In genomic region chr10:114075093-114075492, GRCh38 we compare ENCODE assay signal across 24 cellular contexts. TPM values are rescaled to one million over a fixed set of nuclear protein-coding genes. Genes with fewer than 3 reads are reported as not detected.
"Had no signal": no experiment of that assay in that cellular context is flagged by ENCODE, and none has a peak within 500 bp of the region (broad histone marks: within the 10 kb centered on the region; RNA-seq: fewer than 3 reads in every experiment).

No MANE protein-coding gene starts in this region.

- H3K36me3 ChIP-seq: MG63 had no signal

- FAIRE-seq: RCC 7860 had no signal

- H3K4me3 Mint-ChIP-seq: IgD-negative memory B cell, T-cell had no signal

- H3K9ac ChIP-seq: SK-N-SH had no signal

- H3K9me3 ChIP-seq: MG63, SK-N-SH had no signal

- H3K4me2 ChIP-seq: SK-N-SH had no signal

- DNase-seq: KBM-7, MG63, NCI-H1092, NCI-H1105 treated with DMSO at 0.1 percent for 48 hours, NCI-H1417 treated with DMSO at 0.1 percent for 48 hours, NCI-H146, NCI-H1694 treated with DMSO at 0.1 percent for 48 hours, NCI-H1930, NCI-H2081, NCI-H2171, NCI-H226, NCI-H446, NCI-H510A, NCI-H524 treated with DMSO at 0.1 percent for 48 hours, NCI-H69, NCI-H774, Right ventricle myocardium superior, RPMI8226, SIG-M5, SK-N-SH, SW 1271, T-cell had no signal

- H3K4me3 ChIP-seq: MG63 had no signal

- H3K27ac Mint-ChIP-seq: IgD-negative memory B cell, T-cell had no signal

- H3K9me3 Mint-ChIP-seq: IgD-negative memory B cell, T-cell had no signal

- H3K36me3 Mint-ChIP-seq: T-cell had no signal

- ATAC-seq: T-cell had no signal

- H3K27me3 ChIP-seq: MG63 had no signal

RNA-seq across cellular contexts. Expression of gene ADRB1, which starts 31.4 kb away (rescaled TPM):
- polyA plus RNA-seq: IgD-negative memory B cell, SK-N-SH had no signal
